Comparison of ENCODE assay signal across 19 cellular contexts in the genomic region with DNA sequence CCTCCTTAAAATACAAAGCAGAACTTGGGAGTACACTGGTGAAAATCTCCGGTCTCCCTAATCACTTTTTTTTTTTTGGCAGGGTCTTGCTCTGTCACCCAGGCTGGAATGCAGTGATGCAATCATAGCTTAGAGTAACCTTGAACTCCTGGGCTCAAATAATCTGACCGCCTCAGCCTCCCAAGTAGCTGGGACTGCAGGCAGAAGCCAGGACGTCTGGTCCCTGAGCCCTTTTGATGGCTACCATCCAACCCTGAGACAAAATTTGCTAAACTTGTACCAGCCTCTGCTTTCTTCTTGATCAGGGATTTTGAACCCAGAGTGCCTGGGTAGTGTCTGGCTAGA. TPM values are rescaled to one million over a fixed set of nuclear protein-coding genes. Genes with fewer than 3 reads are reported as not detected.
A peak's percentile ranks its signal among the peaks of the same experiment; 100 is the strongest.
DNase-seq lines count a peak whose midpoint lies in the region; ATAC-seq, FAIRE-seq and TF ChIP-seq lines count a peak whose summit lies in the region.
"Had no signal": no experiment of that assay in that cellular context is flagged by ENCODE, and none has a peak within 500 bp of the region (broad histone marks: within the 10 kb centered on the region; RNA-seq: fewer than 3 reads in every experiment).

No MANE protein-coding gene starts in this region.

- H3K9me3 ChIP-seq in ES-I3 (ENCODE audit: control insufficient read depth, insufficient read depth, low read length) (no peaks in the 10 kb centered on the region; the same call in 1 of the 2 replicates), NT2/D1 (ENCODE audit: insufficient read depth, low read length) (no peaks in the 10 kb centered on the region)
- H3K9me3 ChIP-seq: lower lobe of right lung had no signal

- DNase-seq in NT2/D1 (ENCODE audit: low read depth, low spot score), result no peak
- DNase-seq in fibroblast of gingiva (ENCODE audit: low read depth), result peak; percentile 5
- no peak for DNase-seq in neural crest cell (ENCODE audit: low read depth, low spot score)
- no peak for DNase-seq in inferior parietal cortex (ENCODE audit: extremely low spot score)
- no peak for DNase-seq in GM12892 (ENCODE audit: insufficient read length)
- DNase-seq: activated CD4-positive, alpha-beta T cell treated with anti-CD3 and anti-CD28 coated beads, Interleukin-2, amount 10 ng/mL, durations not matched to agents 7 days and 5 days; activated naive CD8-positive, alpha-beta T cell treated with anti-CD3 and anti-CD28 coated beads, Interleukin-2, amount 10 ng/mL, durations not matched to agents 7 days and 5 days; activated T-cell treated with anti-CD3 and anti-CD28 coated beads, Interleukin-2, amount 50 U/mL, for 1 hour; AML-193; cortex of kidney; lower lobe of right lung; MV-4-11; naive thymus-derived CD8-positive, alpha-beta T cell had no signal

- H3K9ac ChIP-seq in ES-I3 (ENCODE audit: low read depth, low read length) (peak overlapping the region; percentile 53), NT2/D1 (ENCODE audit: insufficient read length, low read depth) (peak overlapping the region; percentile 43)

- TF ChIP-seq CTCF in neural crest cell (conservative IDR thresholded peaks at IDR 0.05), result no peak

- peaks cover 43% of the 10 kb centered on the region for H3K36me3 ChIP-seq in ES-I3 (ENCODE audit: insufficient read depth, low read length)
- H3K36me3 ChIP-seq in NT2/D1 (ENCODE audit: insufficient read depth, insufficient read length, low read length), result peaks cover 60% of the 10 kb centered on the region
- H3K36me3 ChIP-seq: lower lobe of right lung had no signal

- peaks cover 54% of the 10 kb centered on the region for H3K27me3 Mint-ChIP-seq in neural crest cell (ENCODE audit: low read depth)

- H3K27ac Mint-ChIP-seq in neural crest cell (ENCODE audit: unreplicated experiment), result no peak overlapping the region
- H3K27ac Mint-ChIP-seq: activated CD4-positive, alpha-beta T cell treated with anti-CD3 and anti-CD28 coated beads, Interleukin-2, amount 10 ng/mL, durations not matched to agents 7 days and 5 days; activated naive CD8-positive, alpha-beta T cell treated with anti-CD3 and anti-CD28 coated beads, Interleukin-2, amount 10 ng/mL, durations not matched to agents 7 days and 5 days; naive thymus-derived CD8-positive, alpha-beta T cell had no signal

- peaks cover 4% of the 10 kb centered on the region for H3K36me3 Mint-ChIP-seq in neural crest cell (ENCODE audit: low read depth)

- peak overlapping the region; percentile 4 for H3K4me3 Mint-ChIP-seq in neural crest cell
- H3K4me3 Mint-ChIP-seq: activated CD4-positive, alpha-beta T cell treated with anti-CD3 and anti-CD28 coated beads, Interleukin-2, amount 10 ng/mL, durations not matched to agents 7 days and 5 days; activated naive CD8-positive, alpha-beta T cell treated with anti-CD3 and anti-CD28 coated beads, Interleukin-2, amount 10 ng/mL, durations not matched to agents 7 days and 5 days; naive thymus-derived CD8-positive, alpha-beta T cell had no signal

- H3K4me1 Mint-ChIP-seq in neural crest cell, result peaks cover 32% of the 10 kb centered on the region

- no peak for ATAC-seq in GM19397 (IDR thresholded peaks at IDR 0.05; ENCODE audit: unreplicated experiment)
- ATAC-seq in HG03439 (IDR thresholded peaks at IDR 0.05; ENCODE audit: unreplicated experiment), result no peak
- ATAC-seq: esophagus mucosa; lower lobe of right lung; naive thymus-derived CD8-positive, alpha-beta T cell; Panc1; SK-N-SH treated with all-trans-retinoic acid at 6 μM for 48 hours had no signal

- H3K27me3 ChIP-seq in NT2/D1 (ENCODE audit: insufficient read depth, insufficient read length), result no peaks in the 10 kb centered on the region

- FAIRE-seq in GM12892 (lab: Jason Lieb, UNC), result no peak

- H3K9me3 Mint-ChIP-seq in neural crest cell, result peaks cover 5% of the 10 kb centered on the region
- H3K9me3 Mint-ChIP-seq: activated CD4-positive, alpha-beta T cell treated with anti-CD3 and anti-CD28 coated beads, Interleukin-2, amount 10 ng/mL, durations not matched to agents 7 days and 5 days; activated naive CD8-positive, alpha-beta T cell treated with anti-CD3 and anti-CD28 coated beads, Interleukin-2, amount 10 ng/mL, durations not matched to agents 7 days and 5 days had no signal

- TF ChIP-seq POLR2A in GM12892 (IDR thresholded peaks at IDR 0.05; ENCODE audit: low read depth, low read length), result no peak

- peaks cover 9% of the 10 kb centered on the region; the same call in 1 of the 2 replicates for H3K4me1 ChIP-seq in ES-I3 (ENCODE audit: insufficient read depth, low read length)
- no peaks in the 10 kb centered on the region for H3K4me1 ChIP-seq in NT2/D1 (ENCODE audit: insufficient read depth, insufficient read length)
- H3K4me1 ChIP-seq: lower lobe of right lung had no signal

- peak overlapping the region; percentile 9 for H3K4me3 ChIP-seq in NT2/D1 (ENCODE audit: insufficient read length, low read depth)
- H3K4me3 ChIP-seq: lower lobe of right lung had no signal

RNA-seq across cellular contexts. Expression of a gene that starts 4.1 kb away (rescaled TPM):
- total RNA-seq in neural crest cell, result 10.1 and 11.5 TPM in 2 replicates
- not detected for polyA plus RNA-seq in GM12892 (2012; ENCODE audit: missing spikeins)
- total RNA-seq: activated CD4-positive, alpha-beta T cell treated with anti-CD3 and anti-CD28 coated beads, Interleukin-2, amount 10 ng/mL, durations not matched to agents 7 days and 5 days; activated naive CD8-positive, alpha-beta T cell treated with anti-CD3 and anti-CD28 coated beads, Interleukin-2, amount 10 ng/mL, durations not matched to agents 7 days and 5 days; esophagus mucosa; naive thymus-derived CD8-positive, alpha-beta T cell had no signal
- polyA plus RNA-seq: naive thymus-derived CD8-positive, alpha-beta T cell had no signal
